ENCODE assay signal across 9 cellular contexts in the genomic region with DNA sequence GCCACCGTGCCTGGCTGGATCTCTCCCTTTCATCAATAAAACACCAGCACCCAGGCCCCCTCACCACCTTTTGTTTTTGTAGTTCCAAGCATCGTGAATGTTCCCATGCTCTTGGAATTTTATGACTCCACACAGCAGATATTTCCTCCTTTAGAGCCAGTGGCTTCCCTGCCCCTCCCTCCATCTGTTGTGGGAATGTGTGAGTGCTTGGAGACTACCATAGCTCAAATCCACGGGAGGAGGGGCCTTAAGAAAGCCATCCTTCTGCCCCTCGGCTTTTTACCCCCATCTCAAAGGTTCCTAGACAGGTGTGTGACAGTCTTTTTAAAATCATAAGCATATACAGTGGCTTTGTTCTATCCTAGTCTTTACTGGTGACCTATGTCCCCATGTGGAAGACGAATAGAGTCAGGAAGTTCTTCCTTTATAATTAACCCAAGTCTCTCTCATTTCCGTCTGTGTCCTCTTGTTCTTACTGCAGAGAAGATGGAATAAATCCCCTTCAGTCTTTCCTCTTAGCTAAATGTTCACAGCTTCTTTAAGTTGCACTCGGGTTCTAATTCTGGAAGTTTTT. TPM values are rescaled to one million over a fixed set of nuclear protein-coding genes. Genes with fewer than 3 reads are reported as not detected.
A peak's percentile ranks its signal among the peaks of the same experiment; 100 is the strongest.
DNase-seq lines count a peak whose midpoint lies in the region; ATAC-seq and TF ChIP-seq lines count a peak whose summit lies in the region.
"Had no signal": no experiment of that assay in that cellular context is flagged by ENCODE, and none has a peak within 500 bp of the region (broad histone marks: within the 10 kb centered on the region; RNA-seq: fewer than 3 reads in every experiment).

No MANE protein-coding gene starts in this region.

- H3K4me1 ChIP-seq in GM23248 (ENCODE audit: insufficient read depth) (peaks cover 56% of the 10 kb centered on the region), smooth muscle cell (ENCODE audit: low read depth) (peaks cover 5% of the 10 kb centered on the region)

- DNase-seq in GM23248: peak; percentile 82
- no peak for DNase-seq in caudate nucleus (lab: John Stamatoyannopoulos, UW)
- DNase-seq in kidney glomerular epithelial cell (lab: John Stamatoyannopoulos, UW): peak; percentile 59
- DNase-seq in smooth muscle cell (lab: John Stamatoyannopoulos, UW; ENCODE audit: unreplicated experiment): no peak
- DNase-seq in activated CD8-positive, alpha-beta memory T cell treated with anti-CD3 and anti-CD28 coated beads, Interleukin-2, amount 50 U/mL, for 48 hours: no peak
- no peak for DNase-seq in NCI-H2029 treated with DMSO at 0.1 percent for 48 hours (lab: John Stamatoyannopoulos, UW)
- no peak for DNase-seq in medulla oblongata (ENCODE audit: extremely low spot score)
- DNase-seq: NCI-H2227 treated with DMSO at 0.1 percent for 48 hours had no signal

- 33% methylated on average over 7 of the region's 7 CpGs for WGBS in GM23248 (ENCODE audit: low coverage in 1 of 2, low lambda C conversion rate in 2 of 2, missing lambda C conversion rate in 2 of 2), 2 experiments
- 54% methylated on average over 7 of the region's 7 CpGs for WGBS in smooth muscle cell (ENCODE audit: low lambda C conversion rate)

- TF ChIP-seq CTCF in smooth muscle cell (IDR thresholded peaks at IDR 0.05; ENCODE audit: borderline replicate concordance, insufficient read depth, poor library complexity, severe bottlenecking): no peak

- peak overlapping the region; percentile 40; the same call in 1 of the 2 replicates for H2AFZ ChIP-seq in GM23248
- no peak overlapping the region for H2AFZ ChIP-seq in smooth muscle cell (ENCODE audit: low read depth)

- H3K79me2 ChIP-seq in GM23248 (ENCODE audit: insufficient read depth) (peaks cover 28% of the 10 kb centered on the region), smooth muscle cell (ENCODE audit: low read depth) (peaks cover 23% of the 10 kb centered on the region)

- ATAC-seq in GM18502 (IDR thresholded peaks at IDR 0.05; ENCODE audit: poor library complexity, unreplicated experiment): no peak

- H3K36me3 ChIP-seq in GM23248 (ENCODE audit: low read depth): no peaks in the 10 kb centered on the region
- H3K36me3 ChIP-seq in smooth muscle cell (ENCODE audit: low read depth): no peaks in the 10 kb centered on the region

- no peaks in the 10 kb centered on the region for H3K9me3 ChIP-seq in GM23248 (ENCODE audit: low read depth)
- H3K9me3 ChIP-seq in smooth muscle cell (replicated peaks; ENCODE audit: low read depth): no peaks in the 10 kb centered on the region

- no peaks in the 10 kb centered on the region for H3K9me2 ChIP-seq in GM23248 (ENCODE audit: insufficient read depth)

- H3K9ac ChIP-seq in GM23248 (0 out of 2 replicates have a peak overlapping the region, but pooled peaks have one; percentile 24), smooth muscle cell (ENCODE audit: low read depth) (no peak overlapping the region)

- peak overlapping the region; percentile 65 for H3K27ac ChIP-seq in GM23248
- peak overlapping the region; percentile 100 for H3K27ac ChIP-seq in caudate nucleus (ENCODE audit: low read depth, low read length)
- peak overlapping the region; percentile 7 for H3K27ac ChIP-seq in smooth muscle cell (ENCODE audit: low read depth)

- peak overlapping the region; percentile 7 for H3K4me2 ChIP-seq in GM23248 (ENCODE audit: unreplicated experiment)
- H3K4me2 ChIP-seq in smooth muscle cell: peak overlapping the region; percentile 64

- H3K27me3 ChIP-seq in GM23248 (replicated peaks; ENCODE audit: insufficient read depth): no peaks in the 10 kb centered on the region
- no peaks in the 10 kb centered on the region for H3K27me3 ChIP-seq in smooth muscle cell (ENCODE audit: low read depth)

- no peak overlapping the region for H3K4me3 ChIP-seq in GM23248
- H3K4me3 ChIP-seq in smooth muscle cell: no peak overlapping the region

- H3F3A ChIP-seq in GM23248 (ENCODE audit: insufficient read depth) (peaks cover 23% of the 10 kb centered on the region), smooth muscle cell (ENCODE audit: low read depth) (no peaks in the 10 kb centered on the region)

- in situ Hi-C loops in GM23248 (cut with MboI): no loop called here

- H4K20me1 ChIP-seq in GM23248 (ENCODE audit: insufficient read depth) (no peaks in the 10 kb centered on the region), smooth muscle cell (ENCODE audit: low read depth) (no peaks in the 10 kb centered on the region)

RNA-seq across cellular contexts. Expression of gene YPEL2, which starts 47.3 kb away (rescaled TPM):
- 5.8 and 6.6 TPM in 2 replicates for total RNA-seq in GM23248 (2014; rRNA removed; shearing (Covaris generic))
- polyA plus RNA-seq in GM23248 (2016; fragmentation: Nextera tagmentation; extraction: Ambion mirVana) (9.0 and 9.6 TPM in 2 replicates), smooth muscle cell (4.0 and 8.2 TPM in 2 replicates)
- 8.0 and 9.6 TPM in 2 replicates for total RNA-seq in smooth muscle cell

Comparison
In these comparisons a context has a peak if more than half of its experiments do, and no peak if none do; other contexts are left out.
1. DNase-seq: peak in GM23248 (single experiment) and kidney glomerular epithelial cell (single experiment); none in caudate nucleus (0 of 61), smooth muscle cell (single experiment), activated CD8-positive, alpha-beta memory T cell treated with anti-CD3 and anti-CD28 coated beads, Interleukin-2, amount 50 U/mL, for 48 hours (single experiment), NCI-H2029 treated with DMSO at 0.1 percent for 48 hours (single experiment) and medulla oblongata (single experiment).
2. H3K27ac ChIP-seq: peak in every context shown above with its lines; median percentile 100 in caudate nucleus; 65 in GM23248; 7 in smooth muscle cell.